Comparison of ENCODE assay signal across 24 cellular contexts in the genomic region with DNA sequence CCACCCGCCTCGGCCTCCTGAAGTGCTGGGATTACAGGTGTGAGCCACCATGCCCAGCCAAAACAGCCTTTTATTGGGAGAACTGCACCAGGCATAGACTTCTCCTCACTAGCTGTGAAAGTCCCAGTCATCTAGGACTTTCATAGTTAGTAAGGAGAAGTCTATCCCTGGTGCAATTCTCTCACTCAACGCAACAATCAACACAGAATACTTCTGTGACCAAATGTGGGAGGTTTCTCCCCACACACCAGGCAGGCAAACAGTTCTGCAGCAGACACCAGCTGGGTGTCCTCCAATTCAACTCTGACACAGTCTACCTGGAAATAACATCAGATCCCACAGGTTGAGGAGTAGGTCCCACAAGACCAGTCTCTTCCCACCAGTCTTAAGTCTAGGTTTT. TPM values are rescaled to one million over a fixed set of nuclear protein-coding genes. Genes with fewer than 3 reads are reported as not detected.
A peak's percentile ranks its signal among the peaks of the same experiment; 100 is the strongest.
DNase-seq lines count a peak whose midpoint lies in the region; ATAC-seq, FAIRE-seq and TF ChIP-seq lines count a peak whose summit lies in the region.
"Had no signal": no experiment of that assay in that cellular context is flagged by ENCODE, and none has a peak within 500 bp of the region (broad histone marks: within the 10 kb centered on the region; RNA-seq: fewer than 3 reads in every experiment).

No MANE protein-coding gene starts in this region.

- TF ChIP-seq POLR2A in K562 (conservative IDR thresholded peaks at IDR 0.05) (no peak), testis (IDR thresholded peaks at IDR 0.05) (no peak)

- H3K9me3 ChIP-seq in K562 (replicated peaks; ENCODE audit: control insufficient read depth, insufficient read depth, low read depth, low read length) (no peaks in the 10 kb centered on the region), testis (no peaks in the 10 kb centered on the region), Karpas-422 (ENCODE audit: low read length) (no peaks in the 10 kb centered on the region)
- H3K9me3 ChIP-seq in naive thymus-derived CD4-positive, alpha-beta T cell (ENCODE audit: control insufficient read depth in 2 of 3, low read length in 3 of 3): no peaks in the 10 kb centered on the region
- H3K9me3 ChIP-seq: BE2C, MG63 had no signal

- TF ChIP-seq CTCF in K562 (IDR thresholded peaks at IDR 0.05 in 2 of 3, conservative IDR thresholded peaks at IDR 0.05 in 1 of 3; ENCODE audit: insufficient read depth in 2 of 3, low read depth in 1 of 3, low read length in 3 of 3): no peak
- no peak for TF ChIP-seq CTCF in testis (IDR thresholded peaks at IDR 0.05)

- in situ Hi-C loops in K562 (cut with MboI): loop anchor here (5.0 kb wide), 1 partner anchor 115 kb away; no protein-coding TSS in a partner anchor

- H3K4me3 Mint-ChIP-seq in naive thymus-derived CD4-positive, alpha-beta T cell: no peak overlapping the region
- H3K4me3 Mint-ChIP-seq: CD4-positive, CD25-positive, alpha-beta regulatory T cell; H9 had no signal

- POLR2A ChIA-PET in K562 (lab: Yijun Ruan, JAX): no interaction called here
- POLR2A ChIA-PET in naive thymus-derived CD4-positive, alpha-beta T cell (lab: Charles Lee): no interaction called here

- H3K4me2 ChIP-seq in K562 (ENCODE audit: insufficient read depth, low read length) (no peak overlapping the region), Karpas-422 (ENCODE audit: low read depth, low read length, poor library complexity, severe bottlenecking) (no peak overlapping the region)
- H3K4me2 ChIP-seq: PC-9 had no signal

- H3K9me1 ChIP-seq in K562 (ENCODE audit: control insufficient read depth, insufficient read depth, low read length): no peaks in the 10 kb centered on the region

- intact Hi-C loops in K562 (cut with micrococcal nuclease): no loop called here
- intact Hi-C loops in testis (cut with DNase I; ENCODE audit: low total_unique reads): no loop called here
- intact Hi-C loops in naive thymus-derived CD4-positive, alpha-beta T cell (cut with micrococcal nuclease): no loop called here

- DNase-seq in activated naive CD4-positive, alpha-beta T cell treated with anti-CD3 and anti-CD28 coated beads, Interleukin-2, amount 50 U/mL, for 72 hours (ENCODE audit: low spot score in 2 of 2): peak in 1 of 2 donors; percentile 10
- no peak for DNase-seq in activated naive CD4-positive, alpha-beta T cell treated with Interleukin-2 at 50 U/mL for 16 hours
- DNase-seq in K562 (ENCODE audit: extremely low read depth in 1 of 4, low spot score in 3 of 4): no peak
- no peak for DNase-seq in testis
- no peak for DNase-seq in naive thymus-derived CD4-positive, alpha-beta T cell
- no peak for DNase-seq in Karpas-422
- no peak for DNase-seq in HCEC 1CT
- DNase-seq: BE2C; CD4-positive, CD25-positive, alpha-beta regulatory T cell; DMS79; H9; MG63; NCI-H1048; NCI-H1417 treated with DMSO at 0.1 percent for 48 hours; NCI-H187; NCI-H446 treated with DMSO at 0.1 percent for 48 hours; PC-9; RPMI8226; SHP77 had no signal

- no peaks in the 10 kb centered on the region for H3K4me1 Mint-ChIP-seq in naive thymus-derived CD4-positive, alpha-beta T cell
- H3K4me1 Mint-ChIP-seq: CD4-positive, CD25-positive, alpha-beta regulatory T cell had no signal

- H3K9me2 ChIP-seq in Karpas-422 (replicated peaks; ENCODE audit: insufficient read depth, low read length): no peaks in the 10 kb centered on the region

- no peak overlapping the region for H3K27ac Mint-ChIP-seq in activated naive CD4-positive, alpha-beta T cell treated with anti-CD3 and anti-CD28 coated beads, Interleukin-2, amount 50 U/mL, for 72 hours
- no peak overlapping the region for H3K27ac Mint-ChIP-seq in naive thymus-derived CD4-positive, alpha-beta T cell
- H3K27ac Mint-ChIP-seq: CD4-positive, CD25-positive, alpha-beta regulatory T cell; H9 had no signal

- H3K9me3 Mint-ChIP-seq in activated naive CD4-positive, alpha-beta T cell treated with anti-CD3 and anti-CD28 coated beads, Interleukin-2, amount 50 U/mL, for 72 hours: no peaks in the 10 kb centered on the region
- H3K9me3 Mint-ChIP-seq in naive thymus-derived CD4-positive, alpha-beta T cell: no peaks in the 10 kb centered on the region

- H3K79me2 ChIP-seq in K562 (ENCODE audit: control insufficient read depth, insufficient read depth, low read length) (no peaks in the 10 kb centered on the region), Karpas-422 (ENCODE audit: low read length) (no peaks in the 10 kb centered on the region)

- ATAC-seq in activated naive CD4-positive, alpha-beta T cell treated with anti-CD3 and anti-CD28 coated beads, Interleukin-2, amount 50 U/mL, for 72 hours: peak; percentile 24 to 94
- ATAC-seq in HG02610 (IDR thresholded peaks at IDR 0.05; ENCODE audit: unreplicated experiment) (peak; percentile 53), K562 (no peak)
- no peak for ATAC-seq in naive thymus-derived CD4-positive, alpha-beta T cell

- H3K36me3 ChIP-seq in K562 (ENCODE audit: control insufficient read depth, insufficient read depth, low read length) (no peaks in the 10 kb centered on the region), testis (ENCODE audit: low read depth, missing control alignments) (no peaks in the 10 kb centered on the region), Karpas-422 (ENCODE audit: insufficient read depth, low read length) (no peaks in the 10 kb centered on the region)
- no peaks in the 10 kb centered on the region for H3K36me3 ChIP-seq in naive thymus-derived CD4-positive, alpha-beta T cell (ENCODE audit: control insufficient read depth in 2 of 3, insufficient read depth in 3 of 3, low read length in 3 of 3)
- H3K36me3 ChIP-seq: BE2C, MG63 had no signal

- H3K27ac ChIP-seq in K562 (ENCODE audit: extremely low read depth, low read depth, low read length) (no peak overlapping the region), testis (peak overlapping the region; percentile 8 to 56), Karpas-422 (ENCODE audit: low read length) (no peak overlapping the region)
- H3K27ac ChIP-seq in naive thymus-derived CD4-positive, alpha-beta T cell (ENCODE audit: low read depth, low read length): no peak overlapping the region
- H3K27ac ChIP-seq: GM23248, PC-9 had no signal

- H3K4me3 ChIP-seq in K562 (no peak overlapping the region), testis (no peak overlapping the region), Karpas-422 (ENCODE audit: low read length) (no peak overlapping the region)
- H3K4me3 ChIP-seq in naive thymus-derived CD4-positive, alpha-beta T cell (ENCODE audit: low read length): no peak overlapping the region
- H3K4me3 ChIP-seq: GM23248, MG63, PC-9 had no signal

- H4K20me1 ChIP-seq in K562 (replicated peaks; ENCODE audit: control insufficient read depth, insufficient read depth, low read length) (no peaks in the 10 kb centered on the region), Karpas-422 (ENCODE audit: insufficient read depth, low read depth, low read length) (no peaks in the 10 kb centered on the region)

- no peak for FAIRE-seq in K562 (lab: Jason Lieb, UNC)
- FAIRE-seq: GM12891 had no signal

- WGBS in K562 (ENCODE audit: insufficient coverage, low coverage, missing lambda C conversion rate): 59% methylated on average over 3 of the region's 3 CpGs
- WGBS in testis, 2 donors: 84% methylated on average over 3 of the region's 3 CpGs

- H3K9ac ChIP-seq in K562 (ENCODE audit: insufficient read depth in 1 of 2, low read depth in 2 of 2, low read length in 2 of 2) (no peak overlapping the region), Karpas-422 (ENCODE audit: low read length) (no peak overlapping the region)
- H3K9ac ChIP-seq: GM23248 had no signal

- H3K27me3 ChIP-seq in K562 (ENCODE audit: control insufficient read depth in 2 of 2, insufficient read depth in 2 of 2, low read length in 2 of 2) (no peaks in the 10 kb centered on the region), testis (no peaks in the 10 kb centered on the region), Karpas-422 (ENCODE audit: low read length) (no peaks in the 10 kb centered on the region)
- no peaks in the 10 kb centered on the region for H3K27me3 ChIP-seq in naive thymus-derived CD4-positive, alpha-beta T cell (ENCODE audit: control insufficient read depth in 2 of 2, insufficient read depth in 2 of 2, low read length in 2 of 2)
- H3K27me3 ChIP-seq: BE2C, MG63 had no signal

- H2AFZ ChIP-seq in K562 (ENCODE audit: low read depth, low read length): peak overlapping the region; percentile 40; the same call in 1 of the 2 replicates
- H2AFZ ChIP-seq in Karpas-422 (ENCODE audit: low read length): no peak overlapping the region
- H2AFZ ChIP-seq: GM23248, PC-9 had no signal

- TF ChIP-seq RAD21 in K562 (CRISPR knock-in tag; conservative IDR thresholded peaks at IDR 0.05 in 1 of 2, IDR thresholded peaks at IDR 0.05 in 1 of 2): no peak

- CTCF ChIA-PET in K562 (lab: Yijun Ruan, JAX; ENCODE audit: low intra/inter-chr PET ratio): no interaction called here
- CTCF ChIA-PET in naive thymus-derived CD4-positive, alpha-beta T cell (lab: Charles Lee): interaction anchor here (0.6 kb wide), 2 partner anchors 13 to 35 kb away, joined by 3 read pairs; no protein-coding TSS in a partner anchor

- H3K4me1 ChIP-seq in K562 (replicated peaks in 1 of 2; ENCODE audit: control insufficient read depth in 2 of 2, insufficient read depth in 2 of 2, low read length in 2 of 2) (peaks cover 0 to 8% of the 10 kb centered on the region in 2 experiments; a peak in 3 of 5 replicates), testis (peaks cover 20% of the 10 kb centered on the region), Karpas-422 (ENCODE audit: low read length) (no peaks in the 10 kb centered on the region)
- no peaks in the 10 kb centered on the region for H3K4me1 ChIP-seq in naive thymus-derived CD4-positive, alpha-beta T cell (ENCODE audit: control insufficient read depth in 2 of 2, insufficient read depth in 2 of 2, low read length in 2 of 2)

- BruUV-seq in K562 (replicated peaks; lab: Mats Ljungman, UMichigan): no TSS peak

- peaks cover 4 to 14% (median 6%) of the 10 kb centered on the region in 5 donors for H3K27me3 Mint-ChIP-seq in naive thymus-derived CD4-positive, alpha-beta T cell

- no peak for TF ChIP-seq EP300 in K562 (IDR thresholded peaks at IDR 0.05; ENCODE audit: low read length)

- H3K36me3 Mint-ChIP-seq in activated naive CD4-positive, alpha-beta T cell treated with anti-CD3 and anti-CD28 coated beads, Interleukin-2, amount 50 U/mL, for 72 hours: no peaks in the 10 kb centered on the region
- no peaks in the 10 kb centered on the region for H3K36me3 Mint-ChIP-seq in naive thymus-derived CD4-positive, alpha-beta T cell
- H3K36me3 Mint-ChIP-seq: CD4-positive, CD25-positive, alpha-beta regulatory T cell had no signal

RNA-seq across cellular contexts. Expression of a gene that starts 14.7 kb away (rescaled TPM):
- total RNA-seq in activated naive CD4-positive, alpha-beta T cell treated with anti-CD3 and anti-CD28 coated beads, Interleukin-2, amount 50 U/mL, for 72 hours: not detected
- not detected in 2 replicates for total RNA-seq in K562 (2011; cell fraction: chromatin; rRNA removed; ENCODE audit: low replicate concordance)
- total RNA-seq in K562 (2011; cell fraction: nucleolus; rRNA removed): 0.17 TPM in 1 of 2 replicates, not detected in the other
- total RNA-seq in K562 (2011; cell fraction: nucleoplasm; rRNA removed): not detected in 2 replicates
- total RNA-seq in K562 (2014; rRNA removed): not detected in 2 replicates
- not detected in 2 replicates for total RNA-seq in K562 (2014; rRNA removed; fragmentation: Illumina TruSeq; extraction: Trizol)
- total RNA-seq in K562 (2015; rRNA removed; fragmentation: Illumina TruSeq; extraction: Trizol): not detected in 2 replicates
- total RNA-seq in K562 (2021): not detected in 2 replicates
- polyA plus RNA-seq in K562 (2011; rRNA removed): not detected in 2 replicates
- polyA plus RNA-seq in K562 (2011; cell fraction: cytosol; rRNA removed): not detected in 2 replicates
- not detected in 2 replicates for polyA plus RNA-seq in K562 (2011; cell fraction: nucleus; rRNA removed)
- not detected in 2 replicates for polyA plus RNA-seq in K562 (2012)
- not detected in 2 replicates for polyA plus RNA-seq in K562 (2014; fragmentation: Illumina TruSeq; extraction: Trizol)
- not detected for polyA plus RNA-seq in K562 (2014; fragmentation: Nextera tagmentation; extraction: Ambion mirVana)
- polyA plus RNA-seq in K562 (2014; rRNA removed): not detected in 2 replicates
- polyA minus RNA-seq in K562 (2011; rRNA and poly(A)+ RNA removed): not detected in 2 replicates
- not detected in 2 replicates for polyA minus RNA-seq in K562 (2011; cell fraction: cytosol; rRNA and poly(A)+ RNA removed)
- 0.27 and 0.67 TPM in 2 replicates for polyA minus RNA-seq in K562 (2011; cell fraction: nucleus; rRNA and poly(A)+ RNA removed)
- 1 to 10 TPM in 1 of 2 donors, under 1 TPM in 1; 0.94 to 1.2 TPM for total RNA-seq in testis
- 0.57 TPM for polyA plus RNA-seq in testis (ENCODE audit: insufficient read depth, low read depth, low replicate concordance)
- total RNA-seq in naive thymus-derived CD4-positive, alpha-beta T cell: under 1 TPM in 1 of 5 experiments, not detected in 4; 0.27 TPM
- not detected for polyA plus RNA-seq in naive thymus-derived CD4-positive, alpha-beta T cell
- total RNA-seq in Karpas-422 (2014; rRNA removed; shearing (Covaris generic); ENCODE audit: low replicate concordance): not detected in 2 replicates
- total RNA-seq: A673; CD4-positive, CD25-positive, alpha-beta regulatory T cell; GM23248; H9; LHCN-M2; PC-9 had no signal
- polyA plus RNA-seq: GM23248 had no signal

RNA-seq across cellular contexts. Expression of a gene that starts 17.8 kb away (rescaled TPM):
- 1 to 10 TPM; 4.0 to 4.7 TPM for total RNA-seq in activated naive CD4-positive, alpha-beta T cell treated with anti-CD3 and anti-CD28 coated beads, Interleukin-2, amount 50 U/mL, for 72 hours
- 2.1 and 2.3 TPM in 2 replicates for total RNA-seq in K562 (2011; cell fraction: chromatin; rRNA removed; ENCODE audit: low replicate concordance)
- total RNA-seq in K562 (2011; cell fraction: nucleolus; rRNA removed): 0.39 and 0.67 TPM in 2 replicates
- total RNA-seq in K562 (2011; cell fraction: nucleoplasm; rRNA removed): 2.0 and 3.0 TPM in 2 replicates
- 1.6 and 2.3 TPM in 2 replicates for total RNA-seq in K562 (2014; rRNA removed)
- 6.3 and 10.3 TPM in 2 replicates for total RNA-seq in K562 (2014; rRNA removed; fragmentation: Illumina TruSeq; extraction: Trizol)
- total RNA-seq in K562 (2015; rRNA removed; fragmentation: Illumina TruSeq; extraction: Trizol): 2.1 and 3.7 TPM in 2 replicates
- total RNA-seq in K562 (2021): 4.8 and 5.8 TPM in 2 replicates
- polyA plus RNA-seq in K562 (2011; rRNA removed): 3.2 and 4.1 TPM in 2 replicates
- polyA plus RNA-seq in K562 (2011; cell fraction: cytosol; rRNA removed): 0.24 and 0.99 TPM in 2 replicates
- polyA plus RNA-seq in K562 (2011; cell fraction: nucleus; rRNA removed): 0.74 and 1.5 TPM in 2 replicates
- polyA plus RNA-seq in K562 (2012): 3.2 and 3.4 TPM in 2 replicates
- polyA plus RNA-seq in K562 (2014; fragmentation: Illumina TruSeq; extraction: Trizol): 4.7 and 5.6 TPM in 2 replicates
- 10 to 100 TPM in 1 of 2 experiments, 1 to 10 TPM in 1; 8.9 to 11.7 TPM for polyA plus RNA-seq in K562 (2014; fragmentation: Nextera tagmentation; extraction: Ambion mirVana)
- polyA plus RNA-seq in K562 (2014; rRNA removed): 1.4 and 4.8 TPM in 2 replicates
- polyA minus RNA-seq in K562 (2011; rRNA and poly(A)+ RNA removed): 2.1 and 2.8 TPM in 2 replicates
- 0.95 and 2.3 TPM in 2 replicates for polyA minus RNA-seq in K562 (2011; cell fraction: cytosol; rRNA and poly(A)+ RNA removed)
- polyA minus RNA-seq in K562 (2011; cell fraction: nucleus; rRNA and poly(A)+ RNA removed): 0.67 and 2.0 TPM in 2 replicates
- total RNA-seq in testis: 10 to 100 TPM; 14.6 to 19.0 TPM
- 136 TPM for polyA plus RNA-seq in testis (ENCODE audit: insufficient read depth, low read depth, low replicate concordance)
- total RNA-seq in naive thymus-derived CD4-positive, alpha-beta T cell: 1 to 10 TPM; 3.6 to 8.4 (median 6.5) TPM
- polyA plus RNA-seq in naive thymus-derived CD4-positive, alpha-beta T cell: 1 to 10 TPM; 4.2 to 4.5 TPM
- 7.6 and 11.7 TPM in 2 replicates for total RNA-seq in Karpas-422 (2014; rRNA removed; shearing (Covaris generic); ENCODE audit: low replicate concordance)

RNA-seq across cellular contexts. Expression of a gene that starts 35.4 kb away (rescaled TPM):
- 1 to 10 TPM; 1.4 to 3.1 TPM for total RNA-seq in activated naive CD4-positive, alpha-beta T cell treated with anti-CD3 and anti-CD28 coated beads, Interleukin-2, amount 50 U/mL, for 72 hours
- total RNA-seq in K562 (2011; cell fraction: chromatin; rRNA removed; ENCODE audit: low replicate concordance): not detected in 2 replicates
- total RNA-seq in K562 (2011; cell fraction: nucleolus; rRNA removed): not detected in 2 replicates
- total RNA-seq in K562 (2011; cell fraction: nucleoplasm; rRNA removed): not detected in 2 replicates
- total RNA-seq in K562 (2014; rRNA removed): not detected in 2 replicates
- total RNA-seq in K562 (2014; rRNA removed; fragmentation: Illumina TruSeq; extraction: Trizol): not detected in 2 replicates
- not detected in 2 replicates for total RNA-seq in K562 (2015; rRNA removed; fragmentation: Illumina TruSeq; extraction: Trizol)
- not detected in 2 replicates for total RNA-seq in K562 (2021)
- polyA plus RNA-seq in K562 (2011; rRNA removed): not detected in 2 replicates
- not detected in 2 replicates for polyA plus RNA-seq in K562 (2011; cell fraction: cytosol; rRNA removed)
- polyA plus RNA-seq in K562 (2011; cell fraction: nucleus; rRNA removed): not detected in 2 replicates
- polyA plus RNA-seq in K562 (2012): not detected in 2 replicates
- not detected in 2 replicates for polyA plus RNA-seq in K562 (2014; fragmentation: Illumina TruSeq; extraction: Trizol)
- not detected for polyA plus RNA-seq in K562 (2014; fragmentation: Nextera tagmentation; extraction: Ambion mirVana)
- polyA plus RNA-seq in K562 (2014; rRNA removed): not detected in 2 replicates
- not detected in 2 replicates for polyA minus RNA-seq in K562 (2011; rRNA and poly(A)+ RNA removed)
- polyA minus RNA-seq in K562 (2011; cell fraction: cytosol; rRNA and poly(A)+ RNA removed): not detected in 2 replicates
- polyA minus RNA-seq in K562 (2011; cell fraction: nucleus; rRNA and poly(A)+ RNA removed): not detected in 2 replicates
- 1 to 10 TPM; 6.1 to 8.3 TPM for total RNA-seq in testis
- polyA plus RNA-seq in testis (ENCODE audit: insufficient read depth, low read depth, low replicate concordance): 3.6 TPM
- total RNA-seq in naive thymus-derived CD4-positive, alpha-beta T cell: 1 to 10 TPM in 1 of 5 experiments, under 1 TPM in 4; 0.69 to 1.0 (median 0.89) TPM
- 1 to 10 TPM; 1.8 to 2.6 TPM for polyA plus RNA-seq in naive thymus-derived CD4-positive, alpha-beta T cell
- total RNA-seq in Karpas-422 (2014; rRNA removed; shearing (Covaris generic); ENCODE audit: low replicate concordance): 3.4 and 5.4 TPM in 2 replicates

RNA-seq across cellular contexts. Expression of a gene that starts 58.0 kb away (rescaled TPM):
- 1 to 10 TPM; 5.3 to 7.9 TPM for total RNA-seq in activated naive CD4-positive, alpha-beta T cell treated with anti-CD3 and anti-CD28 coated beads, Interleukin-2, amount 50 U/mL, for 72 hours
- 0.44 and 0.77 TPM in 2 replicates for total RNA-seq in K562 (2011; cell fraction: chromatin; rRNA removed; ENCODE audit: low replicate concordance)
- total RNA-seq in K562 (2011; cell fraction: nucleolus; rRNA removed): 0.53 TPM in 1 of 2 replicates, not detected in the other
- total RNA-seq in K562 (2011; cell fraction: nucleoplasm; rRNA removed): not detected in 2 replicates
- total RNA-seq in K562 (2014; rRNA removed): not detected in 2 replicates
- not detected in 2 replicates for total RNA-seq in K562 (2014; rRNA removed; fragmentation: Illumina TruSeq; extraction: Trizol)
- not detected in 2 replicates for total RNA-seq in K562 (2015; rRNA removed; fragmentation: Illumina TruSeq; extraction: Trizol)
- 0.22 TPM in 1 of 2 replicates, not detected in the other for total RNA-seq in K562 (2021)
- polyA plus RNA-seq in K562 (2011; rRNA removed): 0.04 and 0.08 TPM in 2 replicates
- 0.06 TPM in 1 of 2 replicates, not detected in the other for polyA plus RNA-seq in K562 (2011; cell fraction: cytosol; rRNA removed)
- polyA plus RNA-seq in K562 (2011; cell fraction: nucleus; rRNA removed): 0.14 and 0.20 TPM in 2 replicates
- polyA plus RNA-seq in K562 (2012): 0.10 TPM in 1 of 2 replicates, not detected in the other
- polyA plus RNA-seq in K562 (2014; fragmentation: Illumina TruSeq; extraction: Trizol): not detected in 2 replicates
- polyA plus RNA-seq in K562 (2014; fragmentation: Nextera tagmentation; extraction: Ambion mirVana): under 1 TPM in 1 of 2 experiments, not detected in 1; 0.04 TPM
- 0.15 TPM in 1 of 2 replicates, not detected in the other for polyA plus RNA-seq in K562 (2014; rRNA removed)
- polyA minus RNA-seq in K562 (2011; rRNA and poly(A)+ RNA removed): not detected in 2 replicates
- not detected in 2 replicates for polyA minus RNA-seq in K562 (2011; cell fraction: cytosol; rRNA and poly(A)+ RNA removed)
- 0.27 and 0.56 TPM in 2 replicates for polyA minus RNA-seq in K562 (2011; cell fraction: nucleus; rRNA and poly(A)+ RNA removed)
- 10 to 100 TPM; 34.8 to 74.6 TPM for total RNA-seq in testis
- polyA plus RNA-seq in testis (ENCODE audit: insufficient read depth, low read depth, low replicate concordance): 26.0 TPM
- total RNA-seq in naive thymus-derived CD4-positive, alpha-beta T cell: 10 to 100 TPM in 2 of 5 experiments, 1 to 10 TPM in 3; 8.8 to 15.3 (median 9.8) TPM
- 10 to 100 TPM; 29.1 to 36.5 TPM for polyA plus RNA-seq in naive thymus-derived CD4-positive, alpha-beta T cell
- total RNA-seq in Karpas-422 (2014; rRNA removed; shearing (Covaris generic); ENCODE audit: low replicate concordance): 38.5 and 72.7 TPM in 2 replicates

Comparison
In these comparisons a context has a peak if more than half of its experiments do, and no peak if none do; other contexts are left out.
1. ATAC-seq: peak in activated naive CD4-positive, alpha-beta T cell treated with anti-CD3 and anti-CD28 coated beads, Interleukin-2, amount 50 U/mL, for 72 hours (2 of 2) and HG02610 (single experiment); none in K562 (single experiment) and naive thymus-derived CD4-positive, alpha-beta T cell (single experiment).
2. H3K27ac ChIP-seq: peak in testis (2 of 2); none in K562 (single experiment), naive thymus-derived CD4-positive, alpha-beta T cell (single experiment) and Karpas-422 (single experiment).